18 cellular contexts compared by ENCODE assay signal in genomic region chr10:121553455-121553854, GRCh38. TPM values are rescaled to one million over a fixed set of nuclear protein-coding genes. Genes with fewer than 3 reads are reported as not detected.
DNase-seq lines count a peak whose midpoint lies in the region; ATAC-seq and TF ChIP-seq lines count a peak whose summit lies in the region.
"Had no signal": no experiment of that assay in that cellular context is flagged by ENCODE, and none has a peak within 500 bp of the region (broad histone marks: within the 10 kb centered on the region; RNA-seq: fewer than 3 reads in every experiment).

No MANE protein-coding gene starts in this region.

- TF ChIP-seq CTCF in foreskin keratinocyte (conservative IDR thresholded peaks at IDR 0.05), result no peak
- no peak for TF ChIP-seq CTCF in suprapubic skin (IDR thresholded peaks at IDR 0.05)
- TF ChIP-seq CTCF in glutamatergic neuron (IDR thresholded peaks at IDR 0.05; ENCODE audit: partially characterized antibody, unreplicated experiment), result no peak

- no peaks in the 10 kb centered on the region for H3K27me3 ChIP-seq in foreskin keratinocyte
- no peaks in the 10 kb centered on the region for H3K27me3 ChIP-seq in suprapubic skin

- no peak overlapping the region for H3K27ac Mint-ChIP-seq in glutamatergic neuron (ENCODE audit: unreplicated experiment)
- H3K27ac Mint-ChIP-seq: activated CD8-positive, alpha-beta memory T cell treated with anti-CD3 and anti-CD28 coated beads, Interleukin-2, amount 10 ng/mL, durations not matched to agents 7 days and 5 days; naive B cell had no signal

- no peaks in the 10 kb centered on the region for H3K27me3 Mint-ChIP-seq in glutamatergic neuron (ENCODE audit: unreplicated experiment)
- H3K27me3 Mint-ChIP-seq: activated CD8-positive, alpha-beta memory T cell treated with anti-CD3 and anti-CD28 coated beads, Interleukin-2, amount 10 ng/mL, durations not matched to agents 7 days and 5 days had no signal

- peaks cover 4% of the 10 kb centered on the region for H3K9me3 Mint-ChIP-seq in glutamatergic neuron (ENCODE audit: unreplicated experiment)

- peaks cover 22% of the 10 kb centered on the region for H3K36me3 ChIP-seq in suprapubic skin

- H3K4me1 ChIP-seq in foreskin keratinocyte (peaks cover 25% of the 10 kb centered on the region), suprapubic skin (peaks cover 20% of the 10 kb centered on the region)

- peaks cover 15% of the 10 kb centered on the region for H3K36me3 Mint-ChIP-seq in glutamatergic neuron (ENCODE audit: unreplicated experiment)
- H3K36me3 Mint-ChIP-seq: activated CD8-positive, alpha-beta memory T cell treated with anti-CD3 and anti-CD28 coated beads, Interleukin-2, amount 10 ng/mL, durations not matched to agents 7 days and 5 days had no signal

- 44% methylated on average over 1 of the region's 1 CpG for WGBS in suprapubic skin

- no peak for TF ChIP-seq POLR2A in suprapubic skin (IDR thresholded peaks at IDR 0.05)

- peak; percentile 23 for ATAC-seq in foreskin keratinocyte
- ATAC-seq: activated CD8-positive, alpha-beta memory T cell treated with anti-CD3 and anti-CD28 coated beads, Interleukin-2, amount 10 ng/mL, durations not matched to agents 7 days and 5 days; left cardiac atrium; right cardiac atrium had no signal

- no peak for TF ChIP-seq EP300 in suprapubic skin (IDR thresholded peaks at IDR 0.05)

- H3K4me1 Mint-ChIP-seq in glutamatergic neuron (ENCODE audit: low read depth, unreplicated experiment), result peaks cover 16% of the 10 kb centered on the region
- H3K4me1 Mint-ChIP-seq: activated CD8-positive, alpha-beta memory T cell treated with anti-CD3 and anti-CD28 coated beads, Interleukin-2, amount 10 ng/mL, durations not matched to agents 7 days and 5 days; naive B cell had no signal

- no peak overlapping the region for H3K4me3 Mint-ChIP-seq in glutamatergic neuron (ENCODE audit: unreplicated experiment)
- H3K4me3 Mint-ChIP-seq: activated CD8-positive, alpha-beta memory T cell treated with anti-CD3 and anti-CD28 coated beads, Interleukin-2, amount 10 ng/mL, durations not matched to agents 7 days and 5 days; naive B cell had no signal

- H3K27ac ChIP-seq in foreskin keratinocyte (no peak overlapping the region), suprapubic skin (peak overlapping the region; percentile 53)
- H3K27ac ChIP-seq: 22Rv1 had no signal

- no peaks in the 10 kb centered on the region for H3K9me3 ChIP-seq in suprapubic skin

- no peak overlapping the region for H3K4me3 ChIP-seq in suprapubic skin

- DNase-seq in NCI-H1105 treated with DMSO at 0.1 percent for 48 hours (lab: John Stamatoyannopoulos, UW) (peak; percentile 33), NCI-H1105 (lab: John Stamatoyannopoulos, UW) (no peak), NCI-H748 (lab: John Stamatoyannopoulos, UW; ENCODE audit: unreplicated experiment) (peak; percentile 79), foreskin keratinocyte (no peak), suprapubic skin (ENCODE audit: low spot score in 2 of 2) (no peak), T-helper 2 cell (no peak), glutamatergic neuron (no peak)
- no peak for DNase-seq in activated CD4-positive, alpha-beta T cell treated with anti-CD3 and anti-CD28 coated beads, Interleukin-2, amount 50 U/mL, for 48 hours
- DNase-seq: activated CD8-positive, alpha-beta memory T cell treated with anti-CD3 and anti-CD28 coated beads, Interleukin-2, amount 10 ng/mL, durations not matched to agents 7 days and 5 days; activated gamma-delta T cell treated with Interleukin-2 at 50 U/mL for 16 hours; C1 segment of cervical spinal cord; effector CD4-positive, alpha-beta T cell; KG1; left cardiac atrium; naive B cell; right cardiac atrium; stimulated activated CD4-positive, alpha-beta T cell treated with anti-CD3 and anti-CD28 coated beads, Interleukin-4, amount 100 ng/mL, for 1 hour had no signal

RNA-seq across cellular contexts. Expression of gene FGFR2, which starts 44.8 kb away (rescaled TPM):
- total RNA-seq in foreskin keratinocyte, result 30.3 and 35.8 TPM in 2 replicates
- 11.1 and 14.3 TPM in 2 replicates for polyA plus RNA-seq in foreskin keratinocyte
- total RNA-seq in suprapubic skin, result 100 to 1,000 TPM; 105 to 222 (median 155) TPM
- total RNA-seq in glutamatergic neuron (ENCODE audit: unreplicated experiment), result 7.4 TPM

Comparison
In these comparisons a context has a peak if more than half of its experiments do, and no peak if none do; other contexts are left out.
1. DNase-seq: peak in NCI-H1105 treated with DMSO at 0.1 percent for 48 hours (single experiment) and NCI-H748 (single experiment); none in NCI-H1105 (single experiment), foreskin keratinocyte (0 of 2), suprapubic skin (0 of 2), T-helper 2 cell (0 of 5), glutamatergic neuron (single experiment) and activated CD4-positive, alpha-beta T cell treated with anti-CD3 and anti-CD28 coated beads, Interleukin-2, amount 50 U/mL, for 48 hours (0 of 2).